ENCODE assay signal across 1 cellular context in the genomic region with DNA sequence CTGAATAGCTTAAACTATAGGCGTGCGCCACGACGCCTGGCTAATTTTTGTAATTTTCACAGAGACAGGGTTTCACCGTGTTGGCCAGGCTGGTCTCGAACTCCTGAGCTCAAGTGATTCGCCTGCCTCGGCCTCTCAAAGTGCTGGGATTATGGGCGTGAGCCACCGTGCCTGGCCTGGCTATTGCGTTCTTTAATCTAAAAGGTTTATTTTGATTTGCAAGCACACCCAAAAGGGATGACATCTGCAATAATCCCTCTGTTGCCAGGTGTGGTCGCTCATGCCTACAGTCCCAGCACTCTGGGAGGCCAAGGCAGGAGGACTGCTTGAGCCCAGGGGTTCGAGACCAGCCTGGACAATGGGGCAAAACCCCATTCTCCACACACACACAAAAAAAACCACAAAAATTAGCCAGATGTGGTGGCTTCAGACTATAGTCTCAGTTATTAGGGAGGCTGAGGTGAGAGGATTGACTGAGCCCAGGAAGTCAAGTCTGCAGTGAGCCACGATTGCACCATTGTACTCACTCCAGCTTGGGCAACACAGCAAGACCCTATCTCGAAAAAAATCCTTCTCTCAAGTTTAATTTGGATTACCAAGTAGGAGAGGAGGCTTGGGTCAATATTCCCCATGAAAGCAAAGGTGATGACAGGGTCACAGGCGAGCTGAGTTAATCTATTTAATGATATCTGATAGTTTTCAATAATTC.
A peak's percentile ranks its signal among the peaks of the same experiment; 100 is the strongest.
TF ChIP-seq lines count a peak whose summit lies in the region.

No MANE protein-coding gene starts in this region.

TF ChIP-seq in HepG2, 621 proteins besides CTCF, POLR2A, EP300 and RAD21 (continued from another document and continues in another):
- TF ChIP-seq, protein P1, sequence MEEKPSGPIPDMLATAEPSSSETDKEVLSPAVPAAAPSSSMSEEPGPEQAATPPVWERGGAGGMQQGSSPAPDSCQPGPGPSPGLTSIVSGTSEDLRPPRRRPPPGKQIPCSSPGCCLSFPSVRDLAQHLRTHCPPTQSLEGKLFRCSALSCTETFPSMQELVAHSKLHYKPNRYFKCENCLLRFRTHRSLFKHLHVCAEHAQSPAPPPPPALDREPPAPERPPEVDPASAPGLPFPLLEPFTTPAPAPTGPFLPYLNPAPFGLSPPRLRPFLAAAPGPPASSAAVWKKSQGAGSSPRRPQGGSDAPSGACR (CRISPR knock-in tag; IDR thresholded peaks at IDR 0.05) = 0 out of 2 replicates have a peak, but pooled peaks have one; percentile 10
- no peak for TF ChIP-seq SMAD3 (CRISPR knock-in tag; IDR thresholded peaks at IDR 0.05)
- TF ChIP-seq ZIK1 (CRISPR knock-in tag; IDR thresholded peaks at IDR 0.05; ENCODE audit: borderline replicate concordance, low read depth) = no peak
- TF ChIP-seq, protein P2, sequence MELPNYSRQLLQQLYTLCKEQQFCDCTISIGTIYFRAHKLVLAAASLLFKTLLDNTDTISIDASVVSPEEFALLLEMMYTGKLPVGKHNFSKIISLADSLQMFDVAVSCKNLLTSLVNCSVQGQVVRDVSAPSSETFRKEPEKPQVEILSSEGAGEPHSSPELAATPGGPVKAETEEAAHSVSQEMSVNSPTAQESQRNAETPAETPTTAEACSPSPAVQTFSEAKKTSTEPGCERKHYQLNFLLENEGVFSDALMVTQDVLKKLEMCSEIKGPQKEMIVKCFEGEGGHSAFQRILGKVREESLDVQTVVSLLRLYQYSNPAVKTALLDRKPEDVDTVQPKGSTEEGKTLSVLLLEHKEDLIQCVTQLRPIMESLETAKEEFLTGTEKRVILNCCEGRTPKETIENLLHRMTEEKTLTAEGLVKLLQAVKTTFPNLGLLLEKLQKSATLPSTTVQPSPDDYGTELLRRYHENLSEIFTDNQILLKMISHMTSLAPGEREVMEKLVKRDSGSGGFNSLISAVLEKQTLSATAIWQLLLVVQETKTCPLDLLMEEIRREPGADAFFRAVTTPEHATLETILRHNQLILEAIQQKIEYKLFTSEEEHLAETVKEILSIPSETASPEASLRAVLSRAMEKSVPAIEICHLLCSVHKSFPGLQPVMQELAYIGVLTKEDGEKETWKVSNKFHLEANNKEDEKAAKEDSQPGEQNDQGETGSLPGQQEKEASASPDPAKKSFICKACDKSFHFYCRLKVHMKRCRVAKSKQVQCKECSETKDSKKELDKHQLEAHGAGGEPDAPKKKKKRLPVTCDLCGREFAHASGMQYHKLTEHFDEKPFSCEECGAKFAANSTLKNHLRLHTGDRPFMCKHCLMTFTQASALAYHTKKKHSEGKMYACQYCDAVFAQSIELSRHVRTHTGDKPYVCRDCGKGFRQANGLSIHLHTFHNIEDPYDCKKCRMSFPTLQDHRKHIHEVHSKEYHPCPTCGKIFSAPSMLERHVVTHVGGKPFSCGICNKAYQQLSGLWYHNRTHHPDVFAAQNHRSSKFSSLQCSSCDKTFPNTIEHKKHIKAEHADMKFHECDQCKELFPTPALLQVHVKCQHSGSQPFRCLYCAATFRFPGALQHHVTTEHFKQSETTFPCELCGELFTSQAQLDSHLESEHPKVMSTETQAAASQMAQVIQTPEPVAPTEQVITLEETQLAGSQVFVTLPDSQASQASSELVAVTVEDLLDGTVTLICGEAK (IDR thresholded peaks at IDR 0.05) = no peak
- TF ChIP-seq, protein P2 (CRISPR knock-in tag; IDR thresholded peaks at IDR 0.05) = no peak
- TF ChIP-seq, protein P3, sequence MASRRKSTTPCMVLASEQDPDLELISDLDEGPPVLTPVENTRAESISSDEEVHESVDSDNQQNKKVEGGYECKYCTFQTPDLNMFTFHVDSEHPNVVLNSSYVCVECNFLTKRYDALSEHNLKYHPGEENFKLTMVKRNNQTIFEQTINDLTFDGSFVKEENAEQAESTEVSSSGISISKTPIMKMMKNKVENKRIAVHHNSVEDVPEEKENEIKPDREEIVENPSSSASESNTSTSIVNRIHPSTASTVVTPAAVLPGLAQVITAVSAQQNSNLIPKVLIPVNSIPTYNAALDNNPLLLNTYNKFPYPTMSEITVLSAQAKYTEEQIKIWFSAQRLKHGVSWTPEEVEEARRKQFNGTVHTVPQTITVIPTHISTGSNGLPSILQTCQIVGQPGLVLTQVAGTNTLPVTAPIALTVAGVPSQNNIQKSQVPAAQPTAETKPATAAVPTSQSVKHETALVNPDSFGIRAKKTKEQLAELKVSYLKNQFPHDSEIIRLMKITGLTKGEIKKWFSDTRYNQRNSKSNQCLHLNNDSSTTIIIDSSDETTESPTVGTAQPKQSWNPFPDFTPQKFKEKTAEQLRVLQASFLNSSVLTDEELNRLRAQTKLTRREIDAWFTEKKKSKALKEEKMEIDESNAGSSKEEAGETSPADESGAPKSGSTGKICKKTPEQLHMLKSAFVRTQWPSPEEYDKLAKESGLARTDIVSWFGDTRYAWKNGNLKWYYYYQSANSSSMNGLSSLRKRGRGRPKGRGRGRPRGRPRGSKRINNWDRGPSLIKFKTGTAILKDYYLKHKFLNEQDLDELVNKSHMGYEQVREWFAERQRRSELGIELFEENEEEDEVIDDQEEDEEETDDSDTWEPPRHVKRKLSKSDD (CRISPR knock-in tag; IDR thresholded peaks at IDR 0.05; ENCODE audit: low read depth) = 0 out of 2 replicates have a peak, but pooled peaks have one; percentile 4
- TF ChIP-seq ZNF3 (CRISPR knock-in tag; IDR thresholded peaks at IDR 0.05) = peak; percentile 69; the same call in 1 of the 2 replicates
- no peak for TF ChIP-seq HOXA9 (CRISPR knock-in tag; IDR thresholded peaks at IDR 0.05; ENCODE audit: borderline replicate concordance)
- no peak for TF ChIP-seq ZNF777 (CRISPR knock-in tag; IDR thresholded peaks at IDR 0.05)
- TF ChIP-seq, protein P4, sequence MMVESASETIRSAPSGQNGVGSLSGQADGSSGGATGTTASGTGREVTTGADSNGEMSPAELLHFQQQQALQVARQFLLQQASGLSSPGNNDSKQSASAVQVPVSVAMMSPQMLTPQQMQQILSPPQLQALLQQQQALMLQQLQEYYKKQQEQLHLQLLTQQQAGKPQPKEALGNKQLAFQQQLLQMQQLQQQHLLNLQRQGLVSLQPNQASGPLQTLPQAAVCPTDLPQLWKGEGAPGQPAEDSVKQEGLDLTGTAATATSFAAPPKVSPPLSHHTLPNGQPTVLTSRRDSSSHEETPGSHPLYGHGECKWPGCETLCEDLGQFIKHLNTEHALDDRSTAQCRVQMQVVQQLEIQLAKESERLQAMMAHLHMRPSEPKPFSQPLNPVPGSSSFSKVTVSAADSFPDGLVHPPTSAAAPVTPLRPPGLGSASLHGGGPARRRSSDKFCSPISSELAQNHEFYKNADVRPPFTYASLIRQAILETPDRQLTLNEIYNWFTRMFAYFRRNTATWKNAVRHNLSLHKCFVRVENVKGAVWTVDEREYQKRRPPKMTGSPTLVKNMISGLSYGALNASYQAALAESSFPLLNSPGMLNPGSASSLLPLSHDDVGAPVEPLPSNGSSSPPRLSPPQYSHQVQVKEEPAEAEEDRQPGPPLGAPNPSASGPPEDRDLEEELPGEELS (CRISPR knock-in tag; IDR thresholded peaks at IDR 0.05) = no peak; the same call in 1 of the 2 replicates
- no peak for TF ChIP-seq GPN1 (CRISPR knock-in tag; IDR thresholded peaks at IDR 0.05; ENCODE audit: borderline replicate concordance)
- TF ChIP-seq REL (CRISPR knock-in tag; conservative IDR thresholded peaks at IDR 0.05) = no peak
- TF ChIP-seq JUN (CRISPR knock-in tag; IDR thresholded peaks at IDR 0.05) = peak; percentile 50; the same call in 1 of the 2 replicates
- TF ChIP-seq ZNF263 (CRISPR knock-in tag; IDR thresholded peaks at IDR 0.05) = no peak
- no peak for TF ChIP-seq MED1 (CRISPR knock-in tag; IDR thresholded peaks at IDR 0.05)
- TF ChIP-seq ZNF337 (CRISPR knock-in tag; IDR thresholded peaks at IDR 0.05; ENCODE audit: borderline replicate concordance, low read depth) = no peak
- no peak for TF ChIP-seq USF2 (IDR thresholded peaks at IDR 0.05; ENCODE audit: low read depth, low read length)
- TF ChIP-seq USF2 (CRISPR knock-in tag; IDR thresholded peaks at IDR 0.05; ENCODE audit: borderline replicate concordance) = no peak
- TF ChIP-seq, protein P5, sequence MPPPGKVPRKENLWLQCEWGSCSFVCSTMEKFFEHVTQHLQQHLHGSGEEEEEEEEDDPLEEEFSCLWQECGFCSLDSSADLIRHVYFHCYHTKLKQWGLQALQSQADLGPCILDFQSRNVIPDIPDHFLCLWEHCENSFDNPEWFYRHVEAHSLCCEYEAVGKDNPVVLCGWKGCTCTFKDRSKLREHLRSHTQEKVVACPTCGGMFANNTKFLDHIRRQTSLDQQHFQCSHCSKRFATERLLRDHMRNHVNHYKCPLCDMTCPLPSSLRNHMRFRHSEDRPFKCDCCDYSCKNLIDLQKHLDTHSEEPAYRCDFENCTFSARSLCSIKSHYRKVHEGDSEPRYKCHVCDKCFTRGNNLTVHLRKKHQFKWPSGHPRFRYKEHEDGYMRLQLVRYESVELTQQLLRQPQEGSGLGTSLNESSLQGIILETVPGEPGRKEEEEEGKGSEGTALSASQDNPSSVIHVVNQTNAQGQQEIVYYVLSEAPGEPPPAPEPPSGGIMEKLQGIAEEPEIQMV (CRISPR knock-in tag; IDR thresholded peaks at IDR 0.05; ENCODE audit: low read depth) = no peak
- TF ChIP-seq SOX13 (IDR thresholded peaks at IDR 0.05) = no peak
- no peak for TF ChIP-seq SOX13 (CRISPR knock-in tag; conservative IDR thresholded peaks at IDR 0.05 in 1 of 2, IDR thresholded peaks at IDR 0.05 in 1 of 2)
- TF ChIP-seq XRCC5 (optimal IDR thresholded peaks at IDR 0.05; ENCODE audit: low read length) = no peak
- no peak for TF ChIP-seq HNRNPLL (IDR thresholded peaks at IDR 0.05; ENCODE audit: low read depth, low read length, poor library complexity, severe bottlenecking)
- 0 out of 2 replicates have a peak, but pooled peaks have one; percentile 30 for TF ChIP-seq ZBTB7A (CRISPR knock-in tag; IDR thresholded peaks at IDR 0.05)
- TF ChIP-seq GPBP1L1 (CRISPR knock-in tag; IDR thresholded peaks at IDR 0.05) = no peak
- no peak; the same call in 1 of the 2 replicates for TF ChIP-seq ZNF350 (CRISPR knock-in tag; IDR thresholded peaks at IDR 0.05; ENCODE audit: borderline replicate concordance, low read depth)
- TF ChIP-seq TCF7 (IDR thresholded peaks at IDR 0.05; ENCODE audit: low read depth) = no peak
- no peak for TF ChIP-seq ZNF264 (CRISPR knock-in tag; IDR thresholded peaks at IDR 0.05)
